ENCODE assay signal across 10 cellular contexts in genomic region chr11:65388731-65389130, GRCh38. TPM values are rescaled to one million over a fixed set of nuclear protein-coding genes. Genes with fewer than 3 reads are reported as not detected.
DNase-seq lines count a peak whose midpoint lies in the region; ATAC-seq and TF ChIP-seq lines count a peak whose summit lies in the region.
"Had no signal": no experiment of that assay in that cellular context is flagged by ENCODE, and none has a peak within 500 bp of the region (broad histone marks: within the 10 kb centered on the region; RNA-seq: fewer than 3 reads in every experiment).

No MANE protein-coding gene starts in this region.

- 0 out of 2 replicates have a peak, but pooled peaks cover 6% of the 10 kb centered on the region for H3F3A ChIP-seq in GM23338 (replicated peaks; ENCODE audit: low read depth)

- TF ChIP-seq CTCF in tibial nerve (IDR thresholded peaks at IDR 0.05) (no peak), GM23338 (conservative IDR thresholded peaks at IDR 0.05; ENCODE audit: low read depth in 2 of 2) (no peak), dorsolateral prefrontal cortex (IDR thresholded peaks at IDR 0.05 in 54 of 56, conservative IDR thresholded peaks at IDR 0.05 in 2 of 56; ENCODE audit: low read depth in 1 of 56, partially characterized antibody in 56 of 56) (no peak)

- DNase-seq in activated naive CD4-positive, alpha-beta T cell treated with anti-CD3 and anti-CD28 coated beads, Interleukin-2, amount 10 ng/mL, durations not matched to agents 7 days and 5 days = no peak
- no peak for DNase-seq in activated naive CD4-positive, alpha-beta T cell treated with Interleukin-2 at 50 U/mL for 16 hours
- DNase-seq in activated T-helper 2 cell treated with anti-CD3 and anti-CD28 coated beads, Interferon-gamma antibody, Interleukin-2, Interleukin-4, amounts not matched to agents 10 μg/mL and 5 μg/mL and 100 μg/mL, durations not matched to agents 14 hours and 24 hours and 36 hours (ENCODE audit: low spot score) = no peak
- DNase-seq in immature natural killer cell (no peak), tibial nerve (ENCODE audit: low spot score in 2 of 2) (no peak), GM23338 (ENCODE audit: low spot score) (no peak), dorsolateral prefrontal cortex (no peak)
- DNase-seq: NCI-H510A treated with DMSO at 0.1 percent for 48 hours had no signal

- no peaks in the 10 kb centered on the region for H3K79me2 ChIP-seq in GM23338 (replicated peaks; ENCODE audit: insufficient read depth)

- ATAC-seq in GM23338 (no peak), HG02938 (IDR thresholded peaks at IDR 0.05; ENCODE audit: unreplicated experiment) (no peak)

- CTCF ChIA-PET in activated naive CD4-positive, alpha-beta T cell treated with anti-CD3 and anti-CD28 coated beads, Interleukin-2, amount 10 ng/mL, durations not matched to agents 7 days and 5 days (lab: Charles Lee) = interaction anchor here (1.0 to 3.2 kb wide), 3 partner anchors 9 to 120 kb away, joined by 3 to 13 read pairs (median 7); no protein-coding TSS in a partner anchor

- no peak for TF ChIP-seq EP300 in tibial nerve (IDR thresholded peaks at IDR 0.05)

- 76 to 79% methylated on average over 4 of the region's 4 CpGs for WGBS in tibial nerve, 2 donors

- no peaks in the 10 kb centered on the region for H4K20me1 ChIP-seq in GM23338 (replicated peaks; ENCODE audit: insufficient read depth)

- H3K9me3 ChIP-seq in tibial nerve = no peaks in the 10 kb centered on the region

- H3K36me3 ChIP-seq in tibial nerve (peaks cover 0 to 27% (median 3%) of the 10 kb centered on the region in 3 donors), GM23338 (ENCODE audit: insufficient read depth) (no peaks in the 10 kb centered on the region)

- H3K27me3 Mint-ChIP-seq in activated naive CD4-positive, alpha-beta T cell treated with anti-CD3 and anti-CD28 coated beads, Interleukin-2, amount 10 ng/mL, durations not matched to agents 7 days and 5 days = no peaks in the 10 kb centered on the region
- H3K27me3 Mint-ChIP-seq in activated T-helper 2 cell treated with anti-CD3 and anti-CD28 coated beads, Interferon-gamma antibody, Interleukin-2, Interleukin-4, amounts not matched to agents 10 μg/mL and 5 μg/mL and 100 μg/mL, durations not matched to agents 14 hours and 24 hours and 36 hours (ENCODE audit: low read depth) = no peaks in the 10 kb centered on the region
- H3K27me3 Mint-ChIP-seq in immature natural killer cell (ENCODE audit: low read depth in 3 of 3) (peaks cover 3 to 18% (median 4%) of the 10 kb centered on the region in 3 donors), GM23338 (ENCODE audit: insufficient read depth, low read depth, poor library complexity) (peaks cover 7% of the 10 kb centered on the region)

- H3K4me3 Mint-ChIP-seq in activated naive CD4-positive, alpha-beta T cell treated with anti-CD3 and anti-CD28 coated beads, Interleukin-2, amount 10 ng/mL, durations not matched to agents 7 days and 5 days = peak overlapping the region; percentile 63
- peak overlapping the region; percentile 71 for H3K4me3 Mint-ChIP-seq in activated T-helper 2 cell treated with anti-CD3 and anti-CD28 coated beads, Interferon-gamma antibody, Interleukin-2, Interleukin-4, amounts not matched to agents 10 μg/mL and 5 μg/mL and 100 μg/mL, durations not matched to agents 14 hours and 24 hours and 36 hours (ENCODE audit: low read depth)
- H3K4me3 Mint-ChIP-seq in immature natural killer cell (peak overlapping the region; percentile 62 to 88 (median 74)), GM23338 (no peak overlapping the region)

- H3K9me2 ChIP-seq in GM23338 (ENCODE audit: insufficient read depth) = no peaks in the 10 kb centered on the region

- H3K27me3 ChIP-seq in tibial nerve = no peaks in the 10 kb centered on the region
- H3K27me3 ChIP-seq in GM23338 (ENCODE audit: insufficient read depth) = no peaks in the 10 kb centered on the region
- H3K27me3 ChIP-seq in dorsolateral prefrontal cortex = no peaks in the 10 kb centered on the region

- H3K36me3 Mint-ChIP-seq in activated naive CD4-positive, alpha-beta T cell treated with anti-CD3 and anti-CD28 coated beads, Interleukin-2, amount 10 ng/mL, durations not matched to agents 7 days and 5 days = peaks cover 22% of the 10 kb centered on the region
- H3K36me3 Mint-ChIP-seq in activated T-helper 2 cell treated with anti-CD3 and anti-CD28 coated beads, Interferon-gamma antibody, Interleukin-2, Interleukin-4, amounts not matched to agents 10 μg/mL and 5 μg/mL and 100 μg/mL, durations not matched to agents 14 hours and 24 hours and 36 hours (ENCODE audit: low read depth) = peaks cover 21% of the 10 kb centered on the region
- peaks cover 0 to 6% (median 0%) of the 10 kb centered on the region in 3 donors for H3K36me3 Mint-ChIP-seq in immature natural killer cell
- H3K36me3 Mint-ChIP-seq in GM23338 (ENCODE audit: low read depth) = no peaks in the 10 kb centered on the region; the same call in 2 of the 3 replicates

- peaks cover 0 to 94% (median 82%) of the 10 kb centered on the region in 4 donors for H3K4me1 ChIP-seq in tibial nerve
- peaks cover 10% of the 10 kb centered on the region; the same call in 1 of the 2 replicates for H3K4me1 ChIP-seq in GM23338 (ENCODE audit: insufficient read depth)

- H3K27ac Mint-ChIP-seq in activated naive CD4-positive, alpha-beta T cell treated with anti-CD3 and anti-CD28 coated beads, Interleukin-2, amount 10 ng/mL, durations not matched to agents 7 days and 5 days = peak overlapping the region; percentile 85
- H3K27ac Mint-ChIP-seq in activated T-helper 2 cell treated with anti-CD3 and anti-CD28 coated beads, Interferon-gamma antibody, Interleukin-2, Interleukin-4, amounts not matched to agents 10 μg/mL and 5 μg/mL and 100 μg/mL, durations not matched to agents 14 hours and 24 hours and 36 hours = peak overlapping the region; percentile 60
- H3K27ac Mint-ChIP-seq in immature natural killer cell (peak overlapping the region in 5 of 6 donors; percentile 65 to 92 (median 77)), GM23338 (no peak overlapping the region)

- H2AFZ ChIP-seq in GM23338 = no peak overlapping the region

- no peak for TF ChIP-seq POLR2A in tibial nerve (IDR thresholded peaks at IDR 0.05)

- H3K4me1 Mint-ChIP-seq in activated naive CD4-positive, alpha-beta T cell treated with anti-CD3 and anti-CD28 coated beads, Interleukin-2, amount 10 ng/mL, durations not matched to agents 7 days and 5 days = peaks cover 68% of the 10 kb centered on the region
- peaks cover 49% of the 10 kb centered on the region for H3K4me1 Mint-ChIP-seq in activated T-helper 2 cell treated with anti-CD3 and anti-CD28 coated beads, Interferon-gamma antibody, Interleukin-2, Interleukin-4, amounts not matched to agents 10 μg/mL and 5 μg/mL and 100 μg/mL, durations not matched to agents 14 hours and 24 hours and 36 hours (ENCODE audit: low read depth)
- peaks cover 58 to 66% of the 10 kb centered on the region in 2 donors for H3K4me1 Mint-ChIP-seq in immature natural killer cell
- H3K4me1 Mint-ChIP-seq in GM23338 = peaks cover 22% of the 10 kb centered on the region

- intact Hi-C loops in activated T-helper 2 cell treated with anti-CD3 and anti-CD28 coated beads, Interferon-gamma antibody, Interleukin-2, Interleukin-4, amounts not matched to agents 10 μg/mL and 5 μg/mL and 100 μg/mL, durations not matched to agents 14 hours and 24 hours and 36 hours (cut with micrococcal nuclease) = no loop called here
- intact Hi-C loops in dorsolateral prefrontal cortex (cut with DNase I) = loop anchor here in 1 of 2 donors (2.0 kb wide), 1 partner anchor 14 kb away; no protein-coding TSS in a partner anchor

- peak overlapping the region; percentile 78 to 99 (median 96) for H3K27ac ChIP-seq in tibial nerve
- no peak overlapping the region for H3K27ac ChIP-seq in GM23338 (ENCODE audit: low read depth)
- peak overlapping the region in 23 of 59 donors; percentile 5 to 86 (median 79) for H3K27ac ChIP-seq in dorsolateral prefrontal cortex

- H3K9me3 Mint-ChIP-seq in activated naive CD4-positive, alpha-beta T cell treated with anti-CD3 and anti-CD28 coated beads, Interleukin-2, amount 10 ng/mL, durations not matched to agents 7 days and 5 days = no peaks in the 10 kb centered on the region
- no peaks in the 10 kb centered on the region for H3K9me3 Mint-ChIP-seq in activated T-helper 2 cell treated with anti-CD3 and anti-CD28 coated beads, Interferon-gamma antibody, Interleukin-2, Interleukin-4, amounts not matched to agents 10 μg/mL and 5 μg/mL and 100 μg/mL, durations not matched to agents 14 hours and 24 hours and 36 hours
- H3K9me3 Mint-ChIP-seq in immature natural killer cell = no peaks in the 10 kb centered on the region
- H3K9me3 Mint-ChIP-seq in GM23338 = no peaks in the 10 kb centered on the region

- no peak overlapping the region for H3K4me2 ChIP-seq in GM23338

- H3K4me3 ChIP-seq in tibial nerve (peak overlapping the region; percentile 2 to 93 (median 52)), GM23338 (no peak overlapping the region), dorsolateral prefrontal cortex (peak overlapping the region in 13 of 59 donors; percentile 1 to 97 (median 26))
- H3K4me3 ChIP-seq: lung had no signal

RNA-seq across cellular contexts. Expression of gene FRMD8, which starts 2.3 kb away (rescaled TPM):
- 39.7 and 39.8 TPM in 2 replicates for total RNA-seq in activated T-helper 2 cell treated with anti-CD3 and anti-CD28 coated beads, Interferon-gamma antibody, Interleukin-2, Interleukin-4, amounts not matched to agents 10 μg/mL and 5 μg/mL and 100 μg/mL, durations not matched to agents 14 hours and 24 hours and 36 hours
- 10 to 100 TPM; 62.8 to 73.5 (median 63.4) TPM for polyA plus RNA-seq in immature natural killer cell
- 100 to 1,000 TPM in 3 of 4 donors, 10 to 100 TPM in 1; 96.5 to 226 (median 128) TPM for total RNA-seq in tibial nerve
- 35.4 and 41.4 TPM in 2 replicates for total RNA-seq in GM23338 (2014; rRNA removed; shearing (Covaris generic))
- 6.2 and 7.0 TPM in 2 replicates for polyA plus RNA-seq in GM23338 (2016; fragmentation: Nextera tagmentation; extraction: Ambion mirVana)
- 10 to 100 TPM; 14.1 to 50.3 (median 21.7) TPM for total RNA-seq in dorsolateral prefrontal cortex

RNA-seq across cellular contexts. Expression of gene SLC25A45, which starts 6.3 kb away (rescaled TPM):
- 14.6 and 16.3 TPM in 2 replicates for total RNA-seq in activated T-helper 2 cell treated with anti-CD3 and anti-CD28 coated beads, Interferon-gamma antibody, Interleukin-2, Interleukin-4, amounts not matched to agents 10 μg/mL and 5 μg/mL and 100 μg/mL, durations not matched to agents 14 hours and 24 hours and 36 hours
- polyA plus RNA-seq in immature natural killer cell = 10 to 100 TPM in 2 of 3 donors, 1 to 10 TPM in 1; 4.5 to 16.0 (median 10.3) TPM
- 10 to 100 TPM in 2 of 4 donors, 1 to 10 TPM in 2; 1.8 to 22.5 (median 8.5) TPM for total RNA-seq in tibial nerve
- total RNA-seq in GM23338 (2014; rRNA removed; shearing (Covaris generic)) = 0.10 and 0.35 TPM in 2 replicates
- 0.74 and 0.89 TPM in 2 replicates for polyA plus RNA-seq in GM23338 (2016; fragmentation: Nextera tagmentation; extraction: Ambion mirVana)
- total RNA-seq in dorsolateral prefrontal cortex = 10 to 100 TPM in 51 of 120 experiments, 1 to 10 TPM in 69; 3.6 to 18.2 (median 9.0) TPM

RNA-seq across cellular contexts. Expression of gene NEAT1, which starts 33.9 kb away (rescaled TPM):
- total RNA-seq in activated T-helper 2 cell treated with anti-CD3 and anti-CD28 coated beads, Interferon-gamma antibody, Interleukin-2, Interleukin-4, amounts not matched to agents 10 μg/mL and 5 μg/mL and 100 μg/mL, durations not matched to agents 14 hours and 24 hours and 36 hours = 422 and 430 TPM in 2 replicates
- polyA plus RNA-seq in immature natural killer cell (1 to 10 TPM in 2 of 3 donors, under 1 TPM in 1; 0.26 to 5.9 (median 1.4) TPM), GM23338 (2016; fragmentation: Nextera tagmentation; extraction: Ambion mirVana) (3.6 and 5.3 TPM in 2 replicates)
- total RNA-seq in tibial nerve (100 to 1,000 TPM; 427 to 571 (median 461) TPM), dorsolateral prefrontal cortex (1,000 to 10,000 TPM in 5 of 120 experiments, 100 to 1,000 TPM in 115; 106 to 1,508 (median 405) TPM)
- total RNA-seq in GM23338 (2014; rRNA removed; shearing (Covaris generic)) = 6.3 and 7.2 TPM in 2 replicates

RNA-seq across cellular contexts. Expression of gene TIGD3, which starts 34.2 kb away (rescaled TPM):
- total RNA-seq in activated T-helper 2 cell treated with anti-CD3 and anti-CD28 coated beads, Interferon-gamma antibody, Interleukin-2, Interleukin-4, amounts not matched to agents 10 μg/mL and 5 μg/mL and 100 μg/mL, durations not matched to agents 14 hours and 24 hours and 36 hours = 1.3 and 1.6 TPM in 2 replicates
- polyA plus RNA-seq in immature natural killer cell (1 to 10 TPM in 1 of 3 donors, under 1 TPM in 2; 0.90 to 1.2 (median 0.90) TPM), GM23338 (2016; fragmentation: Nextera tagmentation; extraction: Ambion mirVana) (1.2 and 1.5 TPM in 2 replicates)
- total RNA-seq in tibial nerve (under 1 TPM in 2 of 4 donors, not detected in 2; 0.30 to 0.59 TPM), dorsolateral prefrontal cortex (1 to 10 TPM in 119 of 120 experiments, under 1 TPM in 1; 0.77 to 4.5 (median 2.4) TPM)
- total RNA-seq in GM23338 (2014; rRNA removed; shearing (Covaris generic)) = 3.0 and 3.5 TPM in 2 replicates

RNA-seq across cellular contexts. Expression of gene DPF2, which starts 55.1 kb away (rescaled TPM):
- total RNA-seq in activated T-helper 2 cell treated with anti-CD3 and anti-CD28 coated beads, Interferon-gamma antibody, Interleukin-2, Interleukin-4, amounts not matched to agents 10 μg/mL and 5 μg/mL and 100 μg/mL, durations not matched to agents 14 hours and 24 hours and 36 hours = 77.0 and 78.1 TPM in 2 replicates
- polyA plus RNA-seq in immature natural killer cell (10 to 100 TPM; 44.9 to 63.5 (median 53.9) TPM), GM23338 (2016; fragmentation: Nextera tagmentation; extraction: Ambion mirVana) (64.3 and 66.4 TPM in 2 replicates)
- total RNA-seq in tibial nerve (10 to 100 TPM; 44.7 to 47.6 (median 46.2) TPM), dorsolateral prefrontal cortex (100 to 1,000 TPM in 5 of 120 experiments, 10 to 100 TPM in 115; 51.4 to 114 (median 73.5) TPM)
- 54.1 and 59.0 TPM in 2 replicates for total RNA-seq in GM23338 (2014; rRNA removed; shearing (Covaris generic))

Comparison
In these comparisons a context has a peak if more than half of its experiments do, and no peak if none do; other contexts are left out.
1. RNA of gene NEAT1, which starts 33.9 kb away (total RNA-seq): 427 to 571 TPM in tibial nerve, 422 to 430 TPM in activated T-helper 2 cell treated with anti-CD3 and anti-CD28 coated beads, Interferon-gamma antibody, Interleukin-2, Interleukin-4, amounts not matched to agents 10 μg/mL and 5 μg/mL and 100 μg/mL, durations not matched to agents 14 hours and 24 hours and 36 hours and 106 to 1,508 TPM in dorsolateral prefrontal cortex; 6.3 to 7.2 TPM in GM23338; every median in the first group is over 10 times any median in the second.